ENCODE assay signal across 10 cellular contexts in genomic region chr1:47351305-47351704, GRCh38. TPM values are rescaled to one million over a fixed set of nuclear protein-coding genes. Genes with fewer than 3 reads are reported as not detected.
A peak's percentile ranks its signal among the peaks of the same experiment; 100 is the strongest.
DNase-seq lines count a peak whose midpoint lies in the region; ATAC-seq and TF ChIP-seq lines count a peak whose summit lies in the region.
"Had no signal": no experiment of that assay in that cellular context is flagged by ENCODE, and none has a peak within 500 bp of the region (broad histone marks: within the 10 kb centered on the region; RNA-seq: fewer than 3 reads in every experiment).

No MANE protein-coding gene starts in this region.

- H3K23ac ChIP-seq in H9 (ENCODE audit: insufficient read length, low read depth, low read length) = no peak overlapping the region

- no peaks in the 10 kb centered on the region for H3K27me3 Mint-ChIP-seq in H9 (ENCODE audit: low read depth)

- H3T11ph ChIP-seq in H9 (ENCODE audit: low read length) = no peak overlapping the region

- no peaks in the 10 kb centered on the region for H3K79me2 ChIP-seq in H9 (ENCODE audit: insufficient read depth, low read length)
- peaks cover 74% of the 10 kb centered on the region for H3K79me2 ChIP-seq in MM.1S (ENCODE audit: low read length)

- peak; percentile 91 for ATAC-seq in GM18873 (IDR thresholded peaks at IDR 0.05; ENCODE audit: low FRiP score, unreplicated experiment)

- TF ChIP-seq CTCF in H9 (conservative IDR thresholded peaks at IDR 0.05) = no peak
- TF ChIP-seq CTCF in MM.1S (IDR thresholded peaks at IDR 0.05; ENCODE audit: low read length) = no peak

- H3K9me2 ChIP-seq in MM.1S (replicated peaks; ENCODE audit: insufficient read depth, low read length) = no peaks in the 10 kb centered on the region

- no peak overlapping the region for H2AK5ac ChIP-seq in H9 (ENCODE audit: insufficient read length, low read length)

- peak overlapping the region in 2 of 3 experiments; percentile 5 to 81; a peak in 2 of 7 replicates for H3K27ac Mint-ChIP-seq in H9

- no peak overlapping the region for H3K27ac ChIP-seq in H9 (ENCODE audit: insufficient read length, low read depth, low read length)
- no peak overlapping the region for H3K27ac ChIP-seq in MM.1S (ENCODE audit: low read length)

- H4K20me1 ChIP-seq in H9 (ENCODE audit: control insufficient read depth, insufficient read depth, insufficient read length) (no peaks in the 10 kb centered on the region), MM.1S (ENCODE audit: insufficient read depth, low read length) (no peaks in the 10 kb centered on the region)

- no peaks in the 10 kb centered on the region for H3K9me3 Mint-ChIP-seq in H9
- H3K9me3 Mint-ChIP-seq: neural crest cell had no signal

- no peak overlapping the region for H3K14ac ChIP-seq in H9 (ENCODE audit: insufficient read depth, low read length)

- H3F3A ChIP-seq in MM.1S (ENCODE audit: insufficient read depth, low read length) = no peaks in the 10 kb centered on the region

- H3K4me3 Mint-ChIP-seq in H9 = no peak overlapping the region
- H3K4me3 Mint-ChIP-seq: neural crest cell had no signal

- no peak overlapping the region for H3K4me3 ChIP-seq in MM.1S (ENCODE audit: low read length)

- H2BK20ac ChIP-seq in H9 (ENCODE audit: low read depth, low read length, poor library complexity, severe bottlenecking) = no peak overlapping the region

- no peak overlapping the region for H3K56ac ChIP-seq in H9 (ENCODE audit: insufficient read length, low read depth, low read length)

- no peak for DNase-seq in H9
- peak; percentile 17 for DNase-seq in MM.1S
- DNase-seq in lung microvascular endothelial cell (ENCODE audit: low read depth in 2 of 2) = peak; percentile 24 to 32
- DNase-seq in activated CD8-positive, alpha-beta memory T cell treated with anti-CD3 and anti-CD28 coated beads for 24 hours = no peak
- DNase-seq in KG1 (lab: John Stamatoyannopoulos, UW) = no peak
- DNase-seq in ecto neural progenitor cell (ENCODE audit: low spot score) = no peak
- DNase-seq: NCI-H2227 treated with DMSO at 0.1 percent for 48 hours; stimulated activated naive CD4-positive, alpha-beta T cell had no signal

- H3K4me1 Mint-ChIP-seq in H9 = no peaks in the 10 kb centered on the region

- no peaks in the 10 kb centered on the region for H3K27me3 ChIP-seq in H9 (ENCODE audit: insufficient read depth, low read length)
- H3K27me3 ChIP-seq in MM.1S (replicated peaks; ENCODE audit: insufficient read depth, low read length) = no peaks in the 10 kb centered on the region

- no peak overlapping the region for H3K18ac ChIP-seq in H9 (ENCODE audit: insufficient read length, low read depth, low read length)

- no peak overlapping the region for H2BK12ac ChIP-seq in H9 (ENCODE audit: insufficient read length, low read depth, low read length)

- WGBS in H9 (ENCODE audit: extremely low coverage, insufficient read length, low lambda C conversion rate) = no CpG with 5 or more reads among the region's 2 CpGs

- H3K4me1 ChIP-seq in H9 (ENCODE audit: insufficient read depth, low read length) (no peaks in the 10 kb centered on the region), MM.1S (ENCODE audit: low read length) (0 out of 2 replicates have a peak, but pooled peaks cover 3% of the 10 kb centered on the region)

- no peak overlapping the region for H2BK5ac ChIP-seq in H9 (ENCODE audit: insufficient read length, low read length)

- H3K36me3 ChIP-seq in MM.1S (replicated peaks; ENCODE audit: insufficient read depth, low read length) = no peaks in the 10 kb centered on the region

- no peak overlapping the region for H2BK15ac ChIP-seq in H9 (ENCODE audit: low read depth, low read length)

- no peaks in the 10 kb centered on the region for H3K79me1 ChIP-seq in H9 (ENCODE audit: insufficient read depth, low read depth, low read length, poor library complexity, severe bottlenecking)

- no peaks in the 10 kb centered on the region for H3K9me3 ChIP-seq in H9 (ENCODE audit: control insufficient read depth, low read depth, low read length)
- no peaks in the 10 kb centered on the region for H3K9me3 ChIP-seq in MM.1S (replicated peaks; ENCODE audit: insufficient read depth, low read length)

- H2BK120ac ChIP-seq in H9 (ENCODE audit: low read depth, low read length, poor library complexity, severe bottlenecking) = no peak overlapping the region

- H3K4me2 ChIP-seq in H9 (ENCODE audit: insufficient read depth, insufficient read length, low read length) (no peak overlapping the region), MM.1S (ENCODE audit: low read depth, low read length) (no peak overlapping the region)

- no peak overlapping the region for H3K4ac ChIP-seq in H9 (ENCODE audit: low read depth, low read length)

- peaks cover 0 to 2% (median 0%) of the 10 kb centered on the region in 3 experiments; a peak in 2 of 7 replicates for H3K36me3 Mint-ChIP-seq in H9 (ENCODE audit: insufficient read depth in 1 of 3, low read depth in 3 of 3)

- no peak overlapping the region for H3K9ac ChIP-seq in H9 (ENCODE audit: extremely low read depth, insufficient read length, low read length)
- no peak overlapping the region for H3K9ac ChIP-seq in MM.1S (ENCODE audit: low read length)

- no peak overlapping the region for H4K91ac ChIP-seq in H9 (ENCODE audit: insufficient read length, low read depth, low read length)

- no peak overlapping the region for H4K8ac ChIP-seq in H9 (replicated peaks; ENCODE audit: insufficient read length, low read depth, low read length)

- no peak overlapping the region for H2AFZ ChIP-seq in H9 (ENCODE audit: low read length)
- H2AFZ ChIP-seq in MM.1S (ENCODE audit: low read length) = no peak overlapping the region

- H4K5ac ChIP-seq in H9 (ENCODE audit: insufficient read length, low read depth, low read length) = no peak overlapping the region

- no peaks in the 10 kb centered on the region for H3K23me2 ChIP-seq in H9 (ENCODE audit: insufficient read length, low read depth, low read length, poor library complexity, severe bottlenecking)

RNA-seq across cellular contexts. Expression of gene CMPK1, which starts 17.7 kb away (rescaled TPM):
- 26.3 and 28.7 TPM in 2 replicates for total RNA-seq in H9 (2021)
- total RNA-seq in lung microvascular endothelial cell = 71.0 and 80.2 TPM in 2 replicates

RNA-seq across cellular contexts. Expression of gene STIL, which starts 37.4 kb away (rescaled TPM):
- total RNA-seq in H9 (2021) (26.6 and 26.9 TPM in 2 replicates), lung microvascular endothelial cell (2.6 and 5.2 TPM in 2 replicates)

Comparison
In these comparisons a context has a peak if more than half of its experiments do, and no peak if none do; other contexts are left out.
1. DNase-seq: peak in MM.1S (single experiment) and lung microvascular endothelial cell (2 of 2); none in H9 (single experiment), activated CD8-positive, alpha-beta memory T cell treated with anti-CD3 and anti-CD28 coated beads for 24 hours (single experiment), KG1 (single experiment) and ecto neural progenitor cell (single experiment).